In genomic region chr1:215357901-215358300, GRCh38 we compare ENCODE assay signal across 24 cellular contexts.
"Had no signal": no experiment of that assay in that cellular context is flagged by ENCODE, and none has a peak within 500 bp of the region (broad histone marks: within the 10 kb centered on the region; RNA-seq: fewer than 3 reads in every experiment).

No MANE protein-coding gene starts in this region.

- H3K4me1 Mint-ChIP-seq: mesothelial cell of epicardium had no signal

- H3K27me3 ChIP-seq: colonic mucosa, esophagus muscularis mucosa, foreskin keratinocyte, gastrocnemius medialis, heart right ventricle, left lung had no signal

- FAIRE-seq: endometrium, islet of Langerhans, keratinocyte had no signal

- H3K4me3 ChIP-seq: colonic mucosa, esophagus muscularis mucosa, gastrocnemius medialis, heart right ventricle, left lung, lower lobe of right lung, mucosa of descending colon had no signal

- H3K9me3 ChIP-seq: colonic mucosa, esophagus muscularis mucosa, gastrocnemius medialis, left lung, lower lobe of right lung, mucosa of descending colon had no signal

- H3K4me1 ChIP-seq: colonic mucosa, esophagus muscularis mucosa, foreskin keratinocyte, gastrocnemius medialis, heart right ventricle, left lung, lower lobe of right lung had no signal

- H3K27me3 Mint-ChIP-seq: dendritic cell treated with granulocyte-macrophage colony-stimulating factor and Interleukin-4, amounts not matched to agents 40 ng/mL and 50 ng/mL, for 4 days; effector memory CD8-positive, alpha-beta T cell; naive thymus-derived CD4-positive, alpha-beta T cell had no signal

- H3K36me3 Mint-ChIP-seq: mesothelial cell of epicardium; naive thymus-derived CD4-positive, alpha-beta T cell had no signal

- H3K27ac Mint-ChIP-seq: dendritic cell treated with granulocyte-macrophage colony-stimulating factor and Interleukin-4, amounts not matched to agents 40 ng/mL and 50 ng/mL, for 4 days; effector memory CD8-positive, alpha-beta T cell; endodermal cell; mesothelial cell of epicardium; naive thymus-derived CD4-positive, alpha-beta T cell had no signal

- H3K4me3 Mint-ChIP-seq: dendritic cell treated with granulocyte-macrophage colony-stimulating factor and Interleukin-4, amounts not matched to agents 40 ng/mL and 50 ng/mL, for 4 days; effector memory CD8-positive, alpha-beta T cell; endodermal cell; mesothelial cell of epicardium; naive thymus-derived CD4-positive, alpha-beta T cell had no signal

- H3K36me3 ChIP-seq: colonic mucosa, esophagus muscularis mucosa, gastrocnemius medialis, heart right ventricle, left lung, lower lobe of right lung had no signal

- ATAC-seq: effector memory CD8-positive, alpha-beta T cell; foreskin keratinocyte; gastrocnemius medialis; heart right ventricle; left cardiac atrium; left lung; left ventricle myocardium superior; lower lobe of right lung; mucosa of descending colon; naive thymus-derived CD4-positive, alpha-beta T cell had no signal

- DNase-seq: colonic mucosa; cortex of kidney; effector CD8-positive, alpha-beta T cell; effector memory CD8-positive, alpha-beta T cell; endodermal cell; foreskin keratinocyte; gastrocnemius medialis; glutamatergic neuron; head of caudate nucleus; heart right ventricle; hippocampal formation; left cardiac atrium; left lung; left ventricle myocardium superior; lower lobe of right lung; mesenchymal stem cell; mucosa of descending colon; naive thymus-derived CD4-positive, alpha-beta T cell had no signal

- H3K9me3 Mint-ChIP-seq: endodermal cell had no signal

- H3K27ac ChIP-seq: colonic mucosa, esophagus muscularis mucosa, foreskin keratinocyte, gastrocnemius medialis, heart right ventricle, left lung, lower lobe of right lung had no signal
